2 cellular contexts compared by ENCODE assay signal in genomic region chr9:93136693-93137092, GRCh38.
TF ChIP-seq lines count a peak whose summit lies in the region.

No MANE protein-coding gene starts in this region.

TF ChIP-seq in IMR-90, 13 proteins besides CTCF, POLR2A, EP300 and RAD21:
- TF ChIP-seq RCOR1 (IDR thresholded peaks at IDR 0.05; ENCODE audit: insufficient replicate concordance, low read length) (no peak), MXI1 (IDR thresholded peaks at IDR 0.05; ENCODE audit: borderline replicate concordance, low read depth, low read length) (no peak), RFX5 (IDR thresholded peaks at IDR 0.05; ENCODE audit: low read depth, low read length) (no peak), CEBPB (IDR thresholded peaks at IDR 0.05; ENCODE audit: low read depth, low read length) (no peak), BHLHE40 (IDR thresholded peaks at IDR 0.05; ENCODE audit: low read depth, low read length) (no peak), NFE2L2 (IDR thresholded peaks at IDR 0.05; ENCODE audit: low read depth, low read length) (no peak), CHD1 (IDR thresholded peaks at IDR 0.05; ENCODE audit: low read depth, low read length) (no peak), ELK1 (IDR thresholded peaks at IDR 0.05; ENCODE audit: borderline replicate concordance, low read depth, low read length) (no peak), MAZ (IDR thresholded peaks at IDR 0.05; ENCODE audit: borderline replicate concordance, low read depth, low read length) (no peak), FOS (IDR thresholded peaks at IDR 0.05; ENCODE audit: low read depth, low read length) (no peak), MAFK (IDR thresholded peaks at IDR 0.05; ENCODE audit: low read depth, low read length) (no peak), SMC3 (IDR thresholded peaks at IDR 0.05; ENCODE audit: low read depth, low read length) (no peak)
- TF ChIP-seq, protein P1, sequence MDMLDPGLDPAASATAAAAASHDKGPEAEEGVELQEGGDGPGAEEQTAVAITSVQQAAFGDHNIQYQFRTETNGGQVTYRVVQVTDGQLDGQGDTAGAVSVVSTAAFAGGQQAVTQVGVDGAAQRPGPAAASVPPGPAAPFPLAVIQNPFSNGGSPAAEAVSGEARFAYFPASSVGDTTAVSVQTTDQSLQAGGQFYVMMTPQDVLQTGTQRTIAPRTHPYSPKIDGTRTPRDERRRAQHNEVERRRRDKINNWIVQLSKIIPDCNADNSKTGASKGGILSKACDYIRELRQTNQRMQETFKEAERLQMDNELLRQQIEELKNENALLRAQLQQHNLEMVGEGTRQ (IDR thresholded peaks at IDR 0.05; ENCODE audit: low read depth, low read length), result no peak

TF ChIP-seq in H1, 55 proteins besides CTCF, POLR2A, EP300 and RAD21:
- TF ChIP-seq, protein P1 (IDR thresholded peaks at IDR 0.05; ENCODE audit: low read length), result no peak
- TF ChIP-seq TAF1 (IDR thresholded peaks at IDR 0.05; ENCODE audit: low read depth, low read length) (no peak), KDM4A (IDR thresholded peaks at IDR 0.05; ENCODE audit: low read depth, low read length, severe bottlenecking) (no peak), JUND (IDR thresholded peaks at IDR 0.05; ENCODE audit: low read length) (no peak), ASH2L (IDR thresholded peaks at IDR 0.05; ENCODE audit: low read length) (no peak), EGR1 (IDR thresholded peaks at IDR 0.05; ENCODE audit: borderline replicate concordance, low read depth, low read length) (no peak), CHD7 (IDR thresholded peaks at IDR 0.05; ENCODE audit: insufficient replicate concordance, low read length) (no peak), ZNF274 (IDR thresholded peaks at IDR 0.05; ENCODE audit: borderline replicate concordance, extremely low read depth, low read length) (no peak)
- TF ChIP-seq, protein P2, sequence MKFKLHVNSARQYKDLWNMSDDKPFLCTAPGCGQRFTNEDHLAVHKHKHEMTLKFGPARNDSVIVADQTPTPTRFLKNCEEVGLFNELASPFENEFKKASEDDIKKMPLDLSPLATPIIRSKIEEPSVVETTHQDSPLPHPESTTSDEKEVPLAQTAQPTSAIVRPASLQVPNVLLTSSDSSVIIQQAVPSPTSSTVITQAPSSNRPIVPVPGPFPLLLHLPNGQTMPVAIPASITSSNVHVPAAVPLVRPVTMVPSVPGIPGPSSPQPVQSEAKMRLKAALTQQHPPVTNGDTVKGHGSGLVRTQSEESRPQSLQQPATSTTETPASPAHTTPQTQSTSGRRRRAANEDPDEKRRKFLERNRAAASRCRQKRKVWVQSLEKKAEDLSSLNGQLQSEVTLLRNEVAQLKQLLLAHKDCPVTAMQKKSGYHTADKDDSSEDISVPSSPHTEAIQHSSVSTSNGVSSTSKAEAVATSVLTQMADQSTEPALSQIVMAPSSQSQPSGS (IDR thresholded peaks at IDR 0.05; ENCODE audit: low read length), result no peak
